In genomic region chr18:64380117-64380516, GRCh38 we compare ENCODE assay signal across 13 cellular contexts.
DNase-seq lines count a peak whose midpoint lies in the region; ATAC-seq and TF ChIP-seq lines count a peak whose summit lies in the region.
"Had no signal": no experiment of that assay in that cellular context is flagged by ENCODE, and none has a peak within 500 bp of the region (broad histone marks: within the 10 kb centered on the region; RNA-seq: fewer than 3 reads in every experiment).

No MANE protein-coding gene starts in this region.

- H3K4me1 ChIP-seq in psoas muscle = no peaks in the 10 kb centered on the region

- ATAC-seq in GM18861 (IDR thresholded peaks at IDR 0.05; ENCODE audit: unreplicated experiment) = peak; percentile 97
- ATAC-seq in GM21528 (IDR thresholded peaks at IDR 0.05; ENCODE audit: low FRiP score, unreplicated experiment) = peak; percentile 99
- ATAC-seq in HG03066 (IDR thresholded peaks at IDR 0.05; ENCODE audit: low read depth, unreplicated experiment) = peak; percentile 82
- ATAC-seq in psoas muscle = no peak

- no peaks in the 10 kb centered on the region for H3K36me3 ChIP-seq in psoas muscle (ENCODE audit: insufficient read depth in 1 of 2, low read depth in 1 of 2)

- WGBS in psoas muscle, 3 donors = 71 to 86% (median 81%) methylated on average over 1 of the region's 1 CpG

- TF ChIP-seq CTCF in psoas muscle (IDR thresholded peaks at IDR 0.05) = no peak

- intact Hi-C loops in psoas muscle (cut with DNase I) = no loop called here

- no peak overlapping the region for H3K27ac ChIP-seq in psoas muscle

- H3K27me3 ChIP-seq in psoas muscle (ENCODE audit: insufficient read depth in 3 of 3, low read length in 2 of 3) = no peaks in the 10 kb centered on the region

- DNase-seq in OCI-M1 (lab: John Stamatoyannopoulos, UW) (peak; percentile 53), globus pallidus (ENCODE audit: low spot score) (no peak), psoas muscle (no peak), HUDEP-2 (lab: John Stamatoyannopoulos, UW; ENCODE audit: unreplicated experiment in 76 of 76) (no peak)
- DNase-seq in activated effector memory CD4-positive, alpha-beta T cell treated with Interleukin-2 at 50 U/mL for 16 hours = no peak
- DNase-seq: C1 segment of cervical spinal cord; cortex of kidney; NCI-H1092; posterior cingulate gyrus; stimulated activated CD4-positive, alpha-beta T cell treated with anti-CD3 and anti-CD28 coated beads, Interleukin-4, amount 100 ng/mL, for 24 hours had no signal

- peaks cover 4% of the 10 kb centered on the region for H3K9me3 ChIP-seq in psoas muscle

- no peak overlapping the region for H3K4me3 ChIP-seq in psoas muscle

Comparison
In these comparisons a context has a peak if more than half of its experiments do, and no peak if none do; other contexts are left out.
1. ATAC-seq: peak in GM18861 (single experiment), GM21528 (single experiment) and HG03066 (single experiment); none in psoas muscle (0 of 4).